Comparison of ENCODE assay signal across 22 cellular contexts in the genomic region with DNA sequence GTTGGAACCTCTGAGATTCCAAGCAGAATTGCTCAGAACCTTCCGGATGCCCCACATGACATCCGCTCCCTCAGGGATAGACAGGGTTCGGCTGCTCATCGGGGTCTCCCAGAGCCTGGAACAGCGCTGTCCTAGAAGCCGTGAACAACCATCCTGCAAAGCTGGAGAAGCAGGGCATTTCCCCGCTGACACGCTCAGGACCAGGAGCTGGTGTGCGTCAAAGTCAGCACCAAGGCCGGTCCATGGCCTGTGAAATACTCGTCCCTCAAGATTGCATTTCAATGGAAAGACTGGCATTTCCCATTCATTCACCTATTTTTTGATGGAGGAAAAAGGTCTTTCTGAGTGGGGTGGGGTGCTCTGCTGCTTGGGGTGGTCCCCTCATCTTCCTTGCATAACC. TPM values are rescaled to one million over a fixed set of nuclear protein-coding genes. Genes with fewer than 3 reads are reported as not detected.
DNase-seq lines count a peak whose midpoint lies in the region; ATAC-seq and TF ChIP-seq lines count a peak whose summit lies in the region.
"Had no signal": no experiment of that assay in that cellular context is flagged by ENCODE, and none has a peak within 500 bp of the region (broad histone marks: within the 10 kb centered on the region; RNA-seq: fewer than 3 reads in every experiment).

No MANE protein-coding gene starts in this region.

- H3K27ac ChIP-seq in BLaER1 treated with 17β-estradiol and CSF1 and Interleukin-3, amounts not matched to agents 10 nM and 100 nM: peak overlapping the region in 9 of 11 experiments; percentile 0 to 99 (median 77); a peak in 15 of 22 replicates
- H3K27ac ChIP-seq in esophagus muscularis mucosa (replicated peaks in 1 of 4) (peak overlapping the region; percentile 90 to 96 (median 96)), skeletal muscle tissue (ENCODE audit: low read depth, low read length) (peak overlapping the region; percentile 98), substantia nigra (ENCODE audit: low read depth, low read length, poor library complexity, severe bottlenecking) (no peak overlapping the region)
- H3K27ac ChIP-seq: PC-9, RWPE1 had no signal

- intact Hi-C loops in esophagus muscularis mucosa (cut with DNase I): loop anchor here (5.0 kb wide), 1 partner anchor 36 kb away; no protein-coding TSS in a partner anchor

- peak overlapping the region in 2 of 3 experiments; percentile 18 to 26 for H3K27ac Mint-ChIP-seq in nephron
- no peak overlapping the region for H3K27ac Mint-ChIP-seq in activated T-cell treated with anti-CD3 and anti-CD28 coated beads, Interleukin-2, amount 50 U/mL, for 72 hours
- H3K27ac Mint-ChIP-seq: CD4-positive, alpha-beta T cell had no signal

- H3K36me3 ChIP-seq in BLaER1 treated with 17β-estradiol and CSF1 and Interleukin-3, amounts not matched to agents 10 nM and 100 nM: no peaks in the 10 kb centered on the region
- H3K36me3 ChIP-seq in esophagus muscularis mucosa (no peaks in the 10 kb centered on the region), skeletal muscle tissue (ENCODE audit: control insufficient read depth in 3 of 3, insufficient read depth in 3 of 3, low read length in 3 of 3) (no peaks in the 10 kb centered on the region)
- H3K36me3 ChIP-seq: BE2C had no signal

- peaks cover 20% of the 10 kb centered on the region for H3K27me3 Mint-ChIP-seq in nephron (ENCODE audit: low read depth)
- H3K27me3 Mint-ChIP-seq in activated T-cell treated with anti-CD3 and anti-CD28 coated beads, Interleukin-2, amount 50 U/mL, for 72 hours (ENCODE audit: low read depth): no peaks in the 10 kb centered on the region
- H3K27me3 Mint-ChIP-seq: CD4-positive, alpha-beta T cell had no signal

- peaks cover 5% of the 10 kb centered on the region for H3K9me3 Mint-ChIP-seq in nephron
- no peaks in the 10 kb centered on the region for H3K9me3 Mint-ChIP-seq in activated T-cell treated with anti-CD3 and anti-CD28 coated beads, Interleukin-2, amount 50 U/mL, for 72 hours
- H3K9me3 Mint-ChIP-seq: CD4-positive, alpha-beta T cell had no signal

- no peak overlapping the region for H3K4me3 Mint-ChIP-seq in nephron
- H3K4me3 Mint-ChIP-seq in activated T-cell treated with anti-CD3 and anti-CD28 coated beads, Interleukin-2, amount 50 U/mL, for 72 hours: no peak overlapping the region
- H3K4me3 Mint-ChIP-seq: CD4-positive, alpha-beta T cell had no signal

- 54% methylated on average over 2 of the region's 11 CpGs for WGBS in esophagus muscularis mucosa

- no peak overlapping the region for H3K4me3 ChIP-seq in BLaER1 treated with 17β-estradiol and CSF1 and Interleukin-3, amounts not matched to agents 10 nM and 100 nM
- H3K4me3 ChIP-seq in esophagus muscularis mucosa (no peak overlapping the region), skeletal muscle tissue (ENCODE audit: low read length in 3 of 3) (no peak overlapping the region)
- H3K4me3 ChIP-seq: PC-9 had no signal

- no peaks in the 10 kb centered on the region for H3K27me3 ChIP-seq in BLaER1 treated with 17β-estradiol and CSF1 and Interleukin-3, amounts not matched to agents 10 nM and 100 nM
- H3K27me3 ChIP-seq in esophagus muscularis mucosa (peaks cover 0 to 6% (median 0%) of the 10 kb centered on the region in 4 donors), skeletal muscle tissue (ENCODE audit: control insufficient read depth in 3 of 3, insufficient read depth in 3 of 3, low read length in 3 of 3) (no peaks in the 10 kb centered on the region)
- H3K27me3 ChIP-seq: BE2C had no signal

- DNase-seq in esophagus muscularis mucosa (ENCODE audit: extremely low spot score) (no peak), substantia nigra (lab: John Stamatoyannopoulos, UW) (no peak)
- no peak for DNase-seq in activated T-cell treated with anti-CD3 and anti-CD28 coated beads, Interleukin-2, amount 50 U/mL, for 72 hours
- DNase-seq: BE2C; CD4-positive, alpha-beta T cell; COR-L47; DMS79; H7; KBM-7; MM.1S; NCI-H1048; NCI-H1417 treated with DMSO at 0.1 percent for 48 hours; NCI-H187; NCI-H2227 treated with DMSO at 0.1 percent for 48 hours; NCI-H510A; PC-9; SIG-M5 had no signal

- H3K36me3 Mint-ChIP-seq in nephron (ENCODE audit: low read depth): no peaks in the 10 kb centered on the region
- H3K36me3 Mint-ChIP-seq in activated T-cell treated with anti-CD3 and anti-CD28 coated beads, Interleukin-2, amount 50 U/mL, for 72 hours (ENCODE audit: insufficient read depth in 2 of 2): no peaks in the 10 kb centered on the region

- TF ChIP-seq POLR2A in esophagus muscularis mucosa (IDR thresholded peaks at IDR 0.05; ENCODE audit: low read depth): no peak

- H3K4me1 ChIP-seq in BLaER1 treated with 17β-estradiol and CSF1 and Interleukin-3, amounts not matched to agents 10 nM and 100 nM: peaks cover 31 to 97% (median 67%) of the 10 kb centered on the region in 10 experiments
- H3K4me1 ChIP-seq in esophagus muscularis mucosa: peaks cover 55 to 87% (median 75%) of the 10 kb centered on the region in 4 donors
- peaks cover 58 to 87% (median 79%) of the 10 kb centered on the region in 3 donors for H3K4me1 ChIP-seq in skeletal muscle tissue (ENCODE audit: control insufficient read depth in 3 of 3, insufficient read depth in 3 of 3, low read length in 3 of 3)

- H3K9me3 ChIP-seq in BLaER1 treated with 17β-estradiol and CSF1 and Interleukin-3, amounts not matched to agents 10 nM and 100 nM (replicated peaks in 1 of 11): peaks cover 0 to 7% (median 0%) of the 10 kb centered on the region in 11 experiments; a peak in 6 of 22 replicates
- H3K9me3 ChIP-seq in esophagus muscularis mucosa: peaks cover 0 to 5% (median 2%) of the 10 kb centered on the region in 4 donors
- no peaks in the 10 kb centered on the region for H3K9me3 ChIP-seq in skeletal muscle tissue (ENCODE audit: control insufficient read depth in 3 of 3, low read length in 3 of 3)
- H3K9me3 ChIP-seq: BE2C had no signal

- H3K9ac ChIP-seq in BLaER1 treated with 17β-estradiol and CSF1 and Interleukin-3, amounts not matched to agents 10 nM and 100 nM: peak overlapping the region in 6 of 11 experiments; percentile 2 to 47 (median 18); a peak in 4 of 22 replicates
- peak overlapping the region in 2 of 3 donors; percentile 30 to 40 for H3K9ac ChIP-seq in skeletal muscle tissue (ENCODE audit: low read depth in 1 of 3, low read length in 3 of 3)

- no peak for TF ChIP-seq EP300 in esophagus muscularis mucosa (IDR thresholded peaks at IDR 0.05)

- TF ChIP-seq CTCF in esophagus muscularis mucosa (IDR thresholded peaks at IDR 0.05): no peak
- TF ChIP-seq CTCF in nephron (IDR thresholded peaks at IDR 0.05; ENCODE audit: unreplicated experiment in 3 of 3): no peak

- no peak overlapping the region for H3K4me2 ChIP-seq in BLaER1 treated with 17β-estradiol and CSF1 and Interleukin-3, amounts not matched to agents 10 nM and 100 nM
- H3K4me2 ChIP-seq: PC-9 had no signal

- ATAC-seq in activated T-cell treated with anti-CD3 and anti-CD28 coated beads, Interleukin-2, amount 50 U/mL, for 72 hours (replicated peaks in 1 of 2): no peak
- no peak for ATAC-seq in HG03159 (IDR thresholded peaks at IDR 0.05; ENCODE audit: unreplicated experiment)

- peaks cover 35% of the 10 kb centered on the region for H3K4me1 Mint-ChIP-seq in nephron
- H3K4me1 Mint-ChIP-seq in activated T-cell treated with anti-CD3 and anti-CD28 coated beads, Interleukin-2, amount 50 U/mL, for 72 hours (ENCODE audit: low read depth): peaks cover 5% of the 10 kb centered on the region

- no peaks in the 10 kb centered on the region for H4K20me1 ChIP-seq in BLaER1 treated with 17β-estradiol and CSF1 and Interleukin-3, amounts not matched to agents 10 nM and 100 nM

RNA-seq across cellular contexts. Expression of a gene that starts 52.2 kb away (rescaled TPM):
- total RNA-seq in esophagus muscularis mucosa (100 to 1,000 TPM in 2 of 4 donors, 10 to 100 TPM in 2; 67.6 to 203 (median 139) TPM), skeletal muscle tissue (60.0 TPM)
- 10 to 100 TPM; 61.4 to 79.8 TPM for total RNA-seq in activated T-cell treated with anti-CD3 and anti-CD28 coated beads, Interleukin-2, amount 50 U/mL, for 72 hours
